In the genomic region with DNA sequence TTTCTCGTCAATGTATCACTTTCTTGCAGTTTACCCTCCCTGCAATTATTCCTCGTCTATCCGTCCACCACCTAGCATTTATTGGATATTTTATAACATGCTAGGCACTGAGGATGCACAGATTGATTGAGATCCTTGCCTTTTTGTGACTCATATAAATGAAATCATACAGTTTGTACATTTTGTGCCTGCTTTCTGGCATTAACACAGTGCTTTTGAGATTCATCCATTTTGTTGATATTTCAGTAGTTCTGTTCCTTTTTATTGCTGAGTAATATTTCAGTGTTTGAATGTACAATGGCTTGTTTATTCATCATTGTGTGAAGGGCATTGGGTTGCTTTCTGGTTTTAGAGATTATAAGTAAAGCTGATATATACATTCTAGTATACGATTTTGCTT, we compare ENCODE assay signal across 8 cellular contexts. TPM values are rescaled to one million over a fixed set of nuclear protein-coding genes. Genes with fewer than 3 reads are reported as not detected.
DNase-seq lines count a peak whose midpoint lies in the region; TF ChIP-seq lines count a peak whose summit lies in the region.

No MANE protein-coding gene starts in this region.

- H3K14ac ChIP-seq in trophoblast cell (ENCODE audit: low read length): no peak overlapping the region

- H3K27ac ChIP-seq in SJCRH30 (no peak overlapping the region; the same call in 1 of the 2 replicates), esophagus muscularis mucosa (replicated peaks in 1 of 4) (no peak overlapping the region), trophoblast cell (ENCODE audit: low read depth, low read length) (no peak overlapping the region)

- no peak for TF ChIP-seq CTCF in esophagus muscularis mucosa (IDR thresholded peaks at IDR 0.05)

- no peak overlapping the region for H4K91ac ChIP-seq in trophoblast cell (ENCODE audit: low read depth, low read length)

- no peak overlapping the region for H2BK120ac ChIP-seq in trophoblast cell (ENCODE audit: insufficient read depth, low read length, poor library complexity)

- H3K36me3 ChIP-seq in ES-I3 (ENCODE audit: insufficient read depth, low read length) (no peaks in the 10 kb centered on the region), SJCRH30 (no peaks in the 10 kb centered on the region), esophagus muscularis mucosa (no peaks in the 10 kb centered on the region), trophoblast cell (ENCODE audit: control insufficient read depth in 1 of 2, insufficient read depth in 2 of 2, low read length in 2 of 2) (no peaks in the 10 kb centered on the region)

- H3K23ac ChIP-seq in trophoblast cell (ENCODE audit: low read length): no peak overlapping the region

- H3K4me1 ChIP-seq in ES-I3 (ENCODE audit: insufficient read depth, low read length) (no peaks in the 10 kb centered on the region), SJCRH30 (no peaks in the 10 kb centered on the region; the same call in 1 of the 2 replicates), esophagus muscularis mucosa (peaks cover 8 to 29% (median 19%) of the 10 kb centered on the region in 4 donors), trophoblast cell (ENCODE audit: control insufficient read depth in 1 of 2, insufficient read depth in 2 of 2, low read length in 2 of 2) (peaks cover 2% of the 10 kb centered on the region in 2 experiments)

- no peak overlapping the region for H2BK12ac ChIP-seq in trophoblast cell (ENCODE audit: low read length)

- H3K79me1 ChIP-seq in trophoblast cell (ENCODE audit: low read length): peaks cover 4% of the 10 kb centered on the region

- no peak overlapping the region for H3K4ac ChIP-seq in trophoblast cell (ENCODE audit: low read depth, low read length)

- H2AK5ac ChIP-seq in trophoblast cell (ENCODE audit: low read length): no peak overlapping the region

- no peak overlapping the region for H2AFZ ChIP-seq in trophoblast cell (ENCODE audit: insufficient read depth, low read length, poor library complexity)

- H3K27me3 ChIP-seq in SJCRH30 (no peaks in the 10 kb centered on the region), esophagus muscularis mucosa (no peaks in the 10 kb centered on the region), trophoblast cell (ENCODE audit: insufficient read depth, low read length) (no peaks in the 10 kb centered on the region)

- H3K9me3 ChIP-seq in ES-I3 (ENCODE audit: control insufficient read depth, insufficient read depth, low read length) (no peaks in the 10 kb centered on the region), SJCRH30 (replicated peaks) (no peaks in the 10 kb centered on the region; the same call in 1 of the 2 replicates), esophagus muscularis mucosa (no peaks in the 10 kb centered on the region), trophoblast cell (ENCODE audit: insufficient read depth, low read depth, low read length) (no peaks in the 10 kb centered on the region)

- H3K4me2 ChIP-seq in trophoblast cell (ENCODE audit: low read length): peak overlapping the region; percentile 57

- TF ChIP-seq POLR2A in esophagus muscularis mucosa (IDR thresholded peaks at IDR 0.05; ENCODE audit: low read depth): no peak

- no peak overlapping the region for H4K12ac ChIP-seq in trophoblast cell (ENCODE audit: low read depth, low read length)

- H2BK5ac ChIP-seq in trophoblast cell (ENCODE audit: low read depth, low read length, poor library complexity): no peak overlapping the region

- TF ChIP-seq EP300 in esophagus muscularis mucosa (IDR thresholded peaks at IDR 0.05): no peak

- H3K9ac ChIP-seq in ES-I3 (ENCODE audit: low read depth, low read length): peak overlapping the region; percentile 76; the same call in 1 of the 2 replicates
- H3K9ac ChIP-seq in trophoblast cell (ENCODE audit: low read length): no peak overlapping the region

- WGBS in esophagus muscularis mucosa: 33% methylated on average over 4 of the region's 4 CpGs
- WGBS in trophoblast cell (ENCODE audit: extremely low coverage, insufficient coverage, insufficient read length): no CpG with 5 or more reads among the region's 4 CpGs

- H3K79me2 ChIP-seq in trophoblast cell (ENCODE audit: control insufficient read depth, insufficient read depth, low read length, poor library complexity): peaks cover 2% of the 10 kb centered on the region

- intact Hi-C loops in esophagus muscularis mucosa (cut with DNase I): loop anchor here (10.0 kb wide), 1 partner anchor 270 kb away; no protein-coding TSS in a partner anchor

- peak overlapping the region; percentile 73 for H3K4me3 ChIP-seq in SJCRH30
- H3K4me3 ChIP-seq in esophagus muscularis mucosa: peak overlapping the region; percentile 73 to 83 (median 82)
- H3K4me3 ChIP-seq in trophoblast cell (ENCODE audit: low read depth, low read length): no peak overlapping the region

- no peak overlapping the region for H3K18ac ChIP-seq in trophoblast cell (ENCODE audit: low read length)

- DNase-seq in SJCRH30 (no peak), esophagus muscularis mucosa (ENCODE audit: extremely low spot score) (no peak), trophoblast cell (no peak), NCI-H1694 (lab: John Stamatoyannopoulos, UW) (no peak), NOMO-1 (lab: John Stamatoyannopoulos, UW; ENCODE audit: unreplicated experiment in 2 of 2) (no peak)
- no peak for DNase-seq in stimulated activated CD4-positive, alpha-beta T cell treated with anti-CD3 and anti-CD28 coated beads, Interleukin-4, amount 100 ng/mL, for 1 hour
- DNase-seq in activated CD4-positive, CD25-positive, alpha-beta regulatory T cell treated with anti-CD3 and anti-CD28 coated beads, Interleukin-2, amount 50 U/mL, for 72 hours: no peak

- H4K8ac ChIP-seq in trophoblast cell (ENCODE audit: low read depth, low read length): peak overlapping the region; percentile 77

RNA-seq across cellular contexts. Expression of a gene that starts 0.8 kb away (rescaled TPM):
- total RNA-seq in SJCRH30 (2014; rRNA removed; shearing (Covaris generic)): 12.5 and 13.1 TPM in 2 replicates
- 10 to 100 TPM in 2 of 4 donors, 1 to 10 TPM in 2; 9.5 to 24.9 (median 11.2) TPM for total RNA-seq in esophagus muscularis mucosa
- polyA plus RNA-seq in trophoblast cell (2013): 3.0 and 3.1 TPM in 2 replicates
